ENCODE assay signal across 20 cellular contexts in the genomic region with DNA sequence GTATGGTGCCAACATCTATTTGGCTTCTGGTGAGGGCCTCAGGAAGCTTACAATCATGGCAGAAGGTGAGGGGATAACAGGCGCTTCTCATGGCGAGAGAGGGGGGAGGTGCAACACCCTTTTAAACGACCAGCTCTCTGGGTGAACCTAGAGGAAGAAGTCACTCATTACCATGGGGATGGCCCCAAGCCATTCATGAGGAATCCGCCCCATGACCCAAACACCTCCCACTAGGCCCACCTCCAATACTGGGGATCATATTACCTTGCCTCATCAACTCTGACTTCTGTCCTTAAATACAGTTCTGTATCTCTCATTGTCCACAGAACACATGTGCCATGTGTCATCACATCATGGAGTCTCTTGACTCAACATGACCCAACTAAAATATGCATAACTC. TPM values are rescaled to one million over a fixed set of nuclear protein-coding genes. Genes with fewer than 3 reads are reported as not detected.
DNase-seq lines count a peak whose midpoint lies in the region; ATAC-seq, FAIRE-seq and TF ChIP-seq lines count a peak whose summit lies in the region.
"Had no signal": no experiment of that assay in that cellular context is flagged by ENCODE, and none has a peak within 500 bp of the region (broad histone marks: within the 10 kb centered on the region; RNA-seq: fewer than 3 reads in every experiment).

No MANE protein-coding gene starts in this region.

- TF ChIP-seq EP300 in H1 (IDR thresholded peaks at IDR 0.05; ENCODE audit: borderline replicate concordance in 1 of 2, low read depth in 2 of 2, low read length in 2 of 2): no peak

- peak overlapping the region; percentile 81; the same call in 1 of the 2 replicates for H2BK15ac ChIP-seq in H1 (ENCODE audit: low read length)
- H2BK15ac ChIP-seq in mesendoderm (replicated peaks; ENCODE audit: low read depth): no peak overlapping the region

- peak; percentile 3 for DNase-seq in GM23248
- peak; percentile 3 for DNase-seq in M059J (ENCODE audit: low read depth)
- DNase-seq in H1 (ENCODE audit: low read depth in 1 of 2, low spot score in 2 of 2): no peak
- peak; percentile 33 for DNase-seq in mesendoderm
- DNase-seq in cerebellar nuclear complex (lab: John Stamatoyannopoulos, UW): no peak
- DNase-seq: CD8-positive, alpha-beta T cell; DMS79; HCEC 1CT; MV-4-11; NCI-H187 treated with DMSO at 0.1 percent for 48 hours; NCI-H2227 treated with DMSO at 0.1 percent for 48 hours; NCI-H510A treated with DMSO at 0.1 percent for 48 hours; NCI-H774; PC-3; SJCRH30 had no signal

- no peaks in the 10 kb centered on the region for H3K23me2 ChIP-seq in H1 (ENCODE audit: low read depth, low read length)

- H3K79me1 ChIP-seq in H1 (ENCODE audit: low read depth, low read length): no peaks in the 10 kb centered on the region
- no peaks in the 10 kb centered on the region for H3K79me1 ChIP-seq in mesendoderm (ENCODE audit: low read length)

- H2BK20ac ChIP-seq in H1 (ENCODE audit: low read length): no peak overlapping the region

- H2AFZ ChIP-seq in GM23248: no peak overlapping the region
- H2AFZ ChIP-seq in H1 (ENCODE audit: low read length): 0 out of 2 replicates have a peak overlapping the region, but pooled peaks have one; percentile 40

- WGBS in GM23248 (ENCODE audit: low coverage in 1 of 2, low lambda C conversion rate in 2 of 2, missing lambda C conversion rate in 2 of 2), 2 experiments: 82 to 84% methylated on average over 4 of the region's 4 CpGs
- WGBS in H1 (ENCODE audit: extremely low coverage in 1 of 2, insufficient coverage in 1 of 2, insufficient read length in 1 of 2, insufficient replicate concordance in 2 of 2, low coverage in 1 of 2, low lambda C conversion rate in 2 of 2, missing lambda C conversion rate in 1 of 2), 2 experiments: 87% methylated on average over 4 of the region's 4 CpGs; no CpG with 5 or more reads in 1 of the 2 experiments
- WGBS in mesendoderm (ENCODE audit: extremely low coverage, insufficient coverage, low lambda C conversion rate): no CpG with 5 or more reads among the region's 4 CpGs

- H3K4me2 ChIP-seq in GM23248 (ENCODE audit: unreplicated experiment) (no peak overlapping the region), H1 (ENCODE audit: insufficient read depth in 1 of 2, low read depth in 2 of 2, low read length in 2 of 2) (no peak overlapping the region), mesendoderm (ENCODE audit: low read length) (no peak overlapping the region)
- H3K4me2 ChIP-seq: BLaER1 treated with 17β-estradiol and CSF1 and Interleukin-3, amounts not matched to agents 10 nM and 100 nM had no signal

- H2BK120ac ChIP-seq in H1 (replicated peaks; ENCODE audit: low read depth, low read length): no peak overlapping the region
- H2BK120ac ChIP-seq in mesendoderm (ENCODE audit: low read depth, low read length): no peak overlapping the region

- H2BK5ac ChIP-seq in H1 (ENCODE audit: low read depth, low read length) (no peak overlapping the region), mesendoderm (ENCODE audit: low read length) (no peak overlapping the region)

- H4K5ac ChIP-seq in H1 (ENCODE audit: insufficient read length, low read depth, low read length) (no peak overlapping the region), mesendoderm (ENCODE audit: low read length) (no peak overlapping the region)

- FAIRE-seq in H1 (lab: Jason Lieb, UNC): no peak
- FAIRE-seq: K562 had no signal

- no peak overlapping the region for H3K9ac ChIP-seq in GM23248
- H3K9ac ChIP-seq in H1 (replicated peaks in 1 of 4; ENCODE audit: extremely low read depth in 1 of 4, low read depth in 3 of 4, low read length in 3 of 4): no peak overlapping the region
- H3K9ac ChIP-seq in mesendoderm (ENCODE audit: low read length): no peak overlapping the region
- H3K9ac ChIP-seq: BLaER1 treated with 17β-estradiol and CSF1 and Interleukin-3, amounts not matched to agents 10 nM and 100 nM had no signal

- POLR2A ChIA-PET in H1 (lab: Charles Lee; ENCODE audit: partially characterized antibody): no interaction called here

- H4K91ac ChIP-seq in H1 (replicated peaks; ENCODE audit: insufficient read length, low read length): no peak overlapping the region

- H3K14ac ChIP-seq in H1 (ENCODE audit: insufficient read length): no peak overlapping the region

- CTCF ChIA-PET in H1 (lab: Charles Lee; ENCODE audit: partially characterized antibody): interaction anchor here (1.1 to 2.0 kb wide), 6 partner anchors 56 to 150 kb away, joined by 4 to 11 read pairs (median 5); no protein-coding TSS in a partner anchor

- TF ChIP-seq RAD21 in H1 (IDR thresholded peaks at IDR 0.05 in 1 of 2, conservative IDR thresholded peaks at IDR 0.05 in 1 of 2; ENCODE audit: low read depth in 2 of 2, low read length in 2 of 2): no peak

- H3K23ac ChIP-seq in H1 (ENCODE audit: insufficient read length) (no peak overlapping the region), mesendoderm (ENCODE audit: low read length) (no peak overlapping the region)

- H3K27ac ChIP-seq in GM23248 (no peak overlapping the region), H1 (ENCODE audit: low read depth, low read length) (no peak overlapping the region), mesendoderm (ENCODE audit: low read depth, low read length) (no peak overlapping the region)
- H3K27ac ChIP-seq: BLaER1 treated with 17β-estradiol and CSF1 and Interleukin-3, amounts not matched to agents 10 nM and 100 nM; SJCRH30 had no signal

- H3K27me3 ChIP-seq in GM23248 (replicated peaks; ENCODE audit: insufficient read depth) (no peaks in the 10 kb centered on the region), H1 (replicated peaks in 1 of 4; ENCODE audit: control insufficient read depth in 3 of 4, extremely low read depth in 1 of 4, insufficient read depth in 3 of 4, low read length in 3 of 4) (no peaks in the 10 kb centered on the region), mesendoderm (ENCODE audit: insufficient read depth, low read length, poor library complexity) (no peaks in the 10 kb centered on the region)
- H3K27me3 ChIP-seq: BLaER1 treated with 17β-estradiol and CSF1 and Interleukin-3, amounts not matched to agents 10 nM and 100 nM; SJCRH30 had no signal

- H3K4me3 ChIP-seq in GM23248 (no peak overlapping the region), H1 (ENCODE audit: extremely low read depth in 1 of 4, insufficient read depth in 2 of 4, low read depth in 3 of 4, low read length in 4 of 4) (no peak overlapping the region), mesendoderm (ENCODE audit: low read length) (no peak overlapping the region)
- H3K4me3 ChIP-seq: BLaER1 treated with 17β-estradiol and CSF1 and Interleukin-3, amounts not matched to agents 10 nM and 100 nM; K562; SJCRH30 had no signal

- H2AK5ac ChIP-seq in H1 (ENCODE audit: low read depth, low read length) (no peak overlapping the region), mesendoderm (ENCODE audit: low read length) (no peak overlapping the region)

- H3K4ac ChIP-seq in H1 (replicated peaks; ENCODE audit: insufficient read length, low read depth, low read length) (no peak overlapping the region), mesendoderm (ENCODE audit: low read depth, low read length) (no peak overlapping the region)

- in situ Hi-C loops in GM23248 (cut with MboI): loop anchor here (10.0 kb wide), 1 partner anchor 125 kb away; no protein-coding TSS in a partner anchor

- H3K4me1 ChIP-seq in GM23248 (ENCODE audit: insufficient read depth): peaks cover 5% of the 10 kb centered on the region
- H3K4me1 ChIP-seq in H1 (replicated peaks in 1 of 4; ENCODE audit: control insufficient read depth in 3 of 4, insufficient read depth in 4 of 4, low read length in 3 of 4): peaks cover 0 to 2% (median 0%) of the 10 kb centered on the region in 4 experiments; a peak in 1 of 7 replicates
- peaks cover 2% of the 10 kb centered on the region for H3K4me1 ChIP-seq in mesendoderm (ENCODE audit: control insufficient read depth, low read depth, low read length)
- H3K4me1 ChIP-seq: SJCRH30 had no signal

- no peak overlapping the region for H3K18ac ChIP-seq in H1 (ENCODE audit: extremely low read depth, low read length)
- H3K18ac ChIP-seq in mesendoderm (ENCODE audit: low read length): no peak overlapping the region

- no peak overlapping the region for H4K8ac ChIP-seq in H1 (ENCODE audit: extremely low read depth, insufficient read depth, low read length)
- H4K8ac ChIP-seq in mesendoderm (ENCODE audit: low read depth, low read length): no peak overlapping the region

- no peaks in the 10 kb centered on the region for H3K9me2 ChIP-seq in GM23248 (ENCODE audit: insufficient read depth)

- no peaks in the 10 kb centered on the region for H3F3A ChIP-seq in GM23248 (ENCODE audit: insufficient read depth)

- TF ChIP-seq CTCF in H1 (IDR thresholded peaks at IDR 0.05; ENCODE audit: control extremely low read depth in 1 of 3, insufficient read depth in 1 of 3, low read depth in 1 of 3, low read length in 3 of 3): no peak

- H3K56ac ChIP-seq in H1 (replicated peaks; ENCODE audit: insufficient read length, low read depth, low read length): no peak overlapping the region
- no peak overlapping the region for H3K56ac ChIP-seq in mesendoderm (ENCODE audit: low read length)

- H4K20me1 ChIP-seq in GM23248 (ENCODE audit: insufficient read depth): no peaks in the 10 kb centered on the region
- H4K20me1 ChIP-seq in H1 (replicated peaks in 1 of 2; ENCODE audit: control insufficient read depth in 1 of 2, insufficient read depth in 2 of 2, low read length in 2 of 2): no peaks in the 10 kb centered on the region
- H4K20me1 ChIP-seq: BLaER1 treated with 17β-estradiol and CSF1 and Interleukin-3, amounts not matched to agents 10 nM and 100 nM had no signal

- no peaks in the 10 kb centered on the region for H3K36me3 ChIP-seq in GM23248 (ENCODE audit: low read depth)
- no peaks in the 10 kb centered on the region; a peak in 1 of 8 replicates for H3K36me3 ChIP-seq in H1 (ENCODE audit: control insufficient read depth in 2 of 4, insufficient read depth in 4 of 4, low read length in 3 of 4)
- H3K36me3 ChIP-seq in mesendoderm (ENCODE audit: control insufficient read depth, insufficient read depth, low read length): no peaks in the 10 kb centered on the region
- H3K36me3 ChIP-seq: BLaER1 treated with 17β-estradiol and CSF1 and Interleukin-3, amounts not matched to agents 10 nM and 100 nM; SJCRH30 had no signal

- H3K79me2 ChIP-seq in GM23248 (ENCODE audit: insufficient read depth): no peaks in the 10 kb centered on the region
- H3K79me2 ChIP-seq in H1 (ENCODE audit: control insufficient read depth in 1 of 2, insufficient read depth in 2 of 2, low read length in 2 of 2): no peaks in the 10 kb centered on the region
- H3K79me2 ChIP-seq in mesendoderm (ENCODE audit: control insufficient read depth, insufficient read depth, low read length): no peaks in the 10 kb centered on the region

- no peaks in the 10 kb centered on the region for H3K9me3 ChIP-seq in GM23248 (ENCODE audit: low read depth)
- no peaks in the 10 kb centered on the region for H3K9me3 ChIP-seq in H1 (ENCODE audit: insufficient read depth in 2 of 2, low read depth in 1 of 2, low read length in 1 of 2)
- H3K9me3 ChIP-seq: BLaER1 treated with 17β-estradiol and CSF1 and Interleukin-3, amounts not matched to agents 10 nM and 100 nM; SJCRH30 had no signal

- no peak for TF ChIP-seq POLR2A in H1 (IDR thresholded peaks at IDR 0.05; ENCODE audit: control extremely low read depth in 1 of 2, low read depth in 2 of 2, low read length in 2 of 2)

- H2BK12ac ChIP-seq in H1 (ENCODE audit: low read depth, low read length): no peak overlapping the region

- no peak for ATAC-seq in HG02885 (IDR thresholded peaks at IDR 0.05; ENCODE audit: poor library complexity, unreplicated experiment)
- ATAC-seq in HG03432 (IDR thresholded peaks at IDR 0.05; ENCODE audit: unreplicated experiment): no peak
- ATAC-seq: CD8-positive, alpha-beta T cell; K562; PC-3 had no signal

RNA-seq across cellular contexts. Expression of gene CLRN1, which starts 37.5 kb away (rescaled TPM):
- not detected in 2 replicates for total RNA-seq in GM23248 (2014; rRNA removed; shearing (Covaris generic))
- not detected in 2 replicates for polyA plus RNA-seq in GM23248 (2016; fragmentation: Nextera tagmentation; extraction: Ambion mirVana)
- total RNA-seq in M059J (2014; rRNA removed; shearing (Covaris generic)): not detected in 2 replicates
- 0.35 and 0.59 TPM in 2 replicates for total RNA-seq in H1 (2021; fragmentation: NEBNext Ultra II Directional; extraction: Animal tissue kit (Norgen Biotek cat#: 25700))
- polyA plus RNA-seq in H1 (2011; rRNA removed): 0.17 and 0.20 TPM in 2 replicates
- 0.13 TPM for polyA plus RNA-seq in H1 (2011; cell fraction: cytosol; rRNA removed)
- 0.10 TPM for polyA plus RNA-seq in H1 (2011; cell fraction: nucleus; rRNA removed)
- 0.36 to 0.39 TPM in 2 of 4 replicates, not detected in the others for polyA plus RNA-seq in H1 (2012, experiment 1 of 2)
- polyA plus RNA-seq in H1 (2012, experiment 2 of 2): not detected
- 1.1 TPM for polyA plus RNA-seq in H1 (2013, experiment 1 of 2)
- polyA plus RNA-seq in H1 (2013, experiment 2 of 2): 1.3 TPM
- 0.09 TPM in 1 of 2 replicates, not detected in the other for polyA minus RNA-seq in H1 (2011; rRNA and poly(A)+ RNA removed)
- not detected for polyA minus RNA-seq in H1 (2011; cell fraction: cytosol; rRNA and poly(A)+ RNA removed)
- not detected for polyA minus RNA-seq in H1 (2011; cell fraction: nucleus; rRNA and poly(A)+ RNA removed)
- polyA plus RNA-seq in mesendoderm (2013, experiment 1 of 2): not detected
- polyA plus RNA-seq in mesendoderm (2013, experiment 2 of 2): not detected
- total RNA-seq: CD8-positive, alpha-beta T cell; G401; K562; PC-3; SJCRH30 had no signal
- polyA plus RNA-seq: K562 had no signal

Comparison
In these comparisons a context has a peak if more than half of its experiments do, and no peak if none do; other contexts are left out.
1. DNase-seq: peak in GM23248 (single experiment), M059J (single experiment) and mesendoderm (single experiment); none in H1 (0 of 2) and cerebellar nuclear complex (0 of 2).